9 cellular contexts compared by ENCODE assay signal in the genomic region with DNA sequence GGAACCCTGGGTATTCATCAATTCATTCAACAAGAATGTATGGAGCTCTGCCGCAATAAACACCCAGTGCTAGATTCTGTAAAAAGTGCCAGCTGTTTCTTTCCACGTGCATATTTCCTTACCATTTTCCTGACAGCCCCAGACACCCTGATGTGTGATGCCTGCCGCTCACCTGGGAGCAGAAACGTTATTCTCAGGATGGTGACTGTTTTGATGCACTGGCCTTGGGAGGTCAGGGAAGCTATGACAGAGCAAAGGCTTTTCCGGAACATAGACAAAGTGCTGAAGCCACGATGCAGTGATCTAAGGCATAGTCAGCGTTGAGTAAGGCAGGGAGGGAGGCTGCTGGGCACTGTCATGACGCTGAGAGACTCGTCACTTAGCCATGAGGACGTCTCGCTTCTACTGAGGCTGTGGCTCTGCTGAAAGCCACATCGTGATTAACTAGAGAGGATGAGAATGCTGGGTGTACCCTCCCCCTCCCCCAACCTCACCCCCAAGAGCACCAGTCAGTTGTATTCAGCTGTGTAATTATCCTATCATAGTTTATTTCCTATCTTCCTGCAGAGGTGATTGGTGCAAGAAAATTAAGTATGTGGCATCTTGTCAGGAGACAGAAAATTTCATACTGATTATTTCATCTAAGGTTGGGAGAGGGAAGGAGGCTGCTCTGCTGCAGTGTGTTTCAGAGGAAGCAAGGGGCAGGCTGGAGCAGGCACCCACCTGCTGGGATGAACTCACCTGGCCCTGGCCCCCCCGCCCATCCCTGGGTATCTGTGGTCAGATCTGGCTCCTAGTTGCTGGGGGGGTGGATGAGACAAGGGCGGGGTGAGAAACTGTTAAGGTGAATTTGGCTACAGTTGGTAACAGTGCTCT. TPM values are rescaled to one million over a fixed set of nuclear protein-coding genes. Genes with fewer than 3 reads are reported as not detected.
DNase-seq lines count a peak whose midpoint lies in the region; ATAC-seq and TF ChIP-seq lines count a peak whose summit lies in the region.
"Had no signal": no experiment of that assay in that cellular context is flagged by ENCODE, and none has a peak within 500 bp of the region (broad histone marks: within the 10 kb centered on the region; RNA-seq: fewer than 3 reads in every experiment).

No MANE protein-coding gene starts in this region.

- peak overlapping the region; percentile 83 for H3K9ac ChIP-seq in skeletal muscle satellite cell (ENCODE audit: low read depth, low read length)
- H3K9ac ChIP-seq: BLaER1 treated with 17β-estradiol and CSF1 and Interleukin-3, amounts not matched to agents 10 nM and 100 nM had no signal

- TF ChIP-seq CTCF in WTC11 (IDR thresholded peaks at IDR 0.05) (no peak), epithelial cell of esophagus (IDR thresholded peaks at IDR 0.05; ENCODE audit: insufficient read depth, low read depth, low read length, missing control alignments) (peak; percentile 47), ovary (IDR thresholded peaks at IDR 0.05) (no peak)

- DNase-seq in NCI-H82 (lab: John Stamatoyannopoulos, UW) (peak; percentile 3), NCI-H82 treated with DMSO at 0.1 percent for 48 hours (lab: John Stamatoyannopoulos, UW; ENCODE audit: unreplicated experiment) (no peak), WTC11 (ENCODE audit: low spot score) (peak; percentile 38), epithelial cell of esophagus (ENCODE audit: low read depth) (peak; percentile 96), ovary (no peak), SIG-M5 (lab: John Stamatoyannopoulos, UW) (no peak), GM19240 (ENCODE audit: insufficient read length, low spot score) (no peak)

- TF ChIP-seq EP300 in ovary (IDR thresholded peaks at IDR 0.05) = no peak

- peaks cover 44% of the 10 kb centered on the region for H3K4me1 Mint-ChIP-seq in WTC11

- H3K4me3 ChIP-seq in epithelial cell of esophagus (ENCODE audit: low read length) (no peak overlapping the region), skeletal muscle satellite cell (ENCODE audit: low read length) (peak overlapping the region; percentile 30), ovary (no peak overlapping the region)
- H3K4me3 ChIP-seq: BLaER1 treated with 17β-estradiol and CSF1 and Interleukin-3, amounts not matched to agents 10 nM and 100 nM had no signal

- H3K9me3 ChIP-seq in skeletal muscle satellite cell (replicated peaks; ENCODE audit: low read length) = no peaks in the 10 kb centered on the region
- H3K9me3 ChIP-seq in ovary = no peaks in the 10 kb centered on the region
- H3K9me3 ChIP-seq: BLaER1 treated with 17β-estradiol and CSF1 and Interleukin-3, amounts not matched to agents 10 nM and 100 nM had no signal

- CTCF ChIA-PET in WTC11 (lab: Charles Lee) = interaction anchor here (0.6 to 3.7 kb wide), 64 partner anchors 8 to 327 kb away, joined by 3 to 51 read pairs (median 4); a partner anchor contains a TSS

- H3K27ac ChIP-seq in ovary = no peak overlapping the region
- H3K27ac ChIP-seq: BLaER1 treated with 17β-estradiol and CSF1 and Interleukin-3, amounts not matched to agents 10 nM and 100 nM had no signal

- H3K27me3 Mint-ChIP-seq in WTC11 (ENCODE audit: low read depth) = no peaks in the 10 kb centered on the region

- WGBS in ovary, 3 donors = 19 to 25% (median 19%) methylated on average over 14 of the region's 14 CpGs

- H3K4me2 ChIP-seq in skeletal muscle satellite cell (ENCODE audit: low read length) = peak overlapping the region; percentile 67

- peak; percentile 75 for ATAC-seq in WTC11

- POLR2A ChIA-PET in WTC11 (lab: Charles Lee) = interaction anchor here (0.7 kb wide), 1 partner anchor 145 kb away, joined by 3 read pairs; no protein-coding TSS in a partner anchor

- no peak overlapping the region for H3K27ac Mint-ChIP-seq in WTC11

- peak overlapping the region; percentile 38 for H3K4me3 Mint-ChIP-seq in WTC11

- H3K4me1 ChIP-seq in skeletal muscle satellite cell (ENCODE audit: control insufficient read depth, insufficient read depth, low read length) (peaks cover 61% of the 10 kb centered on the region), ovary (ENCODE audit: insufficient read depth) (peaks cover 3% of the 10 kb centered on the region)

- H3K27me3 ChIP-seq in skeletal muscle satellite cell (ENCODE audit: control insufficient read depth, insufficient read depth, low read length) (no peaks in the 10 kb centered on the region), ovary (no peaks in the 10 kb centered on the region)
- H3K27me3 ChIP-seq: BLaER1 treated with 17β-estradiol and CSF1 and Interleukin-3, amounts not matched to agents 10 nM and 100 nM had no signal

- H3K36me3 ChIP-seq in skeletal muscle satellite cell (ENCODE audit: insufficient read depth, low read length) = no peaks in the 10 kb centered on the region
- no peaks in the 10 kb centered on the region for H3K36me3 ChIP-seq in ovary
- H3K36me3 ChIP-seq: BLaER1 treated with 17β-estradiol and CSF1 and Interleukin-3, amounts not matched to agents 10 nM and 100 nM had no signal

- peaks cover 3% of the 10 kb centered on the region; the same call in 1 of the 2 replicates for H3K9me3 Mint-ChIP-seq in WTC11

- TF ChIP-seq POLR2A in ovary (IDR thresholded peaks at IDR 0.05) = no peak

- H3K36me3 Mint-ChIP-seq in WTC11 = no peaks in the 10 kb centered on the region

- intact Hi-C loops in ovary (cut with DNase I) = no loop called here

TF ChIP-seq in WTC11, 78 proteins besides CTCF, POLR2A, EP300 and RAD21:
- TF ChIP-seq, protein P1, sequence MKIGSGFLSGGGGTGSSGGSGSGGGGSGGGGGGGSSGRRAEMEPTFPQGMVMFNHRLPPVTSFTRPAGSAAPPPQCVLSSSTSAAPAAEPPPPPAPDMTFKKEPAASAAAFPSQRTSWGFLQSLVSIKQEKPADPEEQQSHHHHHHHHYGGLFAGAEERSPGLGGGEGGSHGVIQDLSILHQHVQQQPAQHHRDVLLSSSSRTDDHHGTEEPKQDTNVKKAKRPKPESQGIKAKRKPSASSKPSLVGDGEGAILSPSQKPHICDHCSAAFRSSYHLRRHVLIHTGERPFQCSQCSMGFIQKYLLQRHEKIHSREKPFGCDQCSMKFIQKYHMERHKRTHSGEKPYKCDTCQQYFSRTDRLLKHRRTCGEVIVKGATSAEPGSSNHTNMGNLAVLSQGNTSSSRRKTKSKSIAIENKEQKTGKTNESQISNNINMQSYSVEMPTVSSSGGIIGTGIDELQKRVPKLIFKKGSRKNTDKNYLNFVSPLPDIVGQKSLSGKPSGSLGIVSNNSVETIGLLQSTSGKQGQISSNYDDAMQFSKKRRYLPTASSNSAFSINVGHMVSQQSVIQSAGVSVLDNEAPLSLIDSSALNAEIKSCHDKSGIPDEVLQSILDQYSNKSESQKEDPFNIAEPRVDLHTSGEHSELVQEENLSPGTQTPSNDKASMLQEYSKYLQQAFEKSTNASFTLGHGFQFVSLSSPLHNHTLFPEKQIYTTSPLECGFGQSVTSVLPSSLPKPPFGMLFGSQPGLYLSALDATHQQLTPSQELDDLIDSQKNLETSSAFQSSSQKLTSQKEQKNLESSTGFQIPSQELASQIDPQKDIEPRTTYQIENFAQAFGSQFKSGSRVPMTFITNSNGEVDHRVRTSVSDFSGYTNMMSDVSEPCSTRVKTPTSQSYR (CRISPR knock-in tag; IDR thresholded peaks at IDR 0.05) = no peak
- TF ChIP-seq, protein P2, sequence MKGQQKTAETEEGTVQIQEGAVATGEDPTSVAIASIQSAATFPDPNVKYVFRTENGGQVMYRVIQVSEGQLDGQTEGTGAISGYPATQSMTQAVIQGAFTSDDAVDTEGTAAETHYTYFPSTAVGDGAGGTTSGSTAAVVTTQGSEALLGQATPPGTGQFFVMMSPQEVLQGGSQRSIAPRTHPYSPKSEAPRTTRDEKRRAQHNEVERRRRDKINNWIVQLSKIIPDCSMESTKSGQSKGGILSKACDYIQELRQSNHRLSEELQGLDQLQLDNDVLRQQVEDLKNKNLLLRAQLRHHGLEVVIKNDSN (CRISPR knock-in tag; IDR thresholded peaks at IDR 0.05) = no peak
- TF ChIP-seq ZBTB21 (CRISPR knock-in tag; IDR thresholded peaks at IDR 0.05; ENCODE audit: borderline replicate concordance) = no peak
- no peak for TF ChIP-seq KAT7 (CRISPR knock-in tag; IDR thresholded peaks at IDR 0.05; ENCODE audit: borderline replicate concordance)
- TF ChIP-seq ESRRA (CRISPR knock-in tag; IDR thresholded peaks at IDR 0.05; ENCODE audit: borderline replicate concordance) = no peak
- TF ChIP-seq GRHL2 (CRISPR knock-in tag; IDR thresholded peaks at IDR 0.05; ENCODE audit: insufficient replicate concordance, severe bottlenecking) = no peak
- no peak for TF ChIP-seq MYBL2 (CRISPR knock-in tag; IDR thresholded peaks at IDR 0.05)
- TF ChIP-seq MXD4 (CRISPR knock-in tag; IDR thresholded peaks at IDR 0.05; ENCODE audit: borderline replicate concordance) = no peak
- TF ChIP-seq, protein P3, sequence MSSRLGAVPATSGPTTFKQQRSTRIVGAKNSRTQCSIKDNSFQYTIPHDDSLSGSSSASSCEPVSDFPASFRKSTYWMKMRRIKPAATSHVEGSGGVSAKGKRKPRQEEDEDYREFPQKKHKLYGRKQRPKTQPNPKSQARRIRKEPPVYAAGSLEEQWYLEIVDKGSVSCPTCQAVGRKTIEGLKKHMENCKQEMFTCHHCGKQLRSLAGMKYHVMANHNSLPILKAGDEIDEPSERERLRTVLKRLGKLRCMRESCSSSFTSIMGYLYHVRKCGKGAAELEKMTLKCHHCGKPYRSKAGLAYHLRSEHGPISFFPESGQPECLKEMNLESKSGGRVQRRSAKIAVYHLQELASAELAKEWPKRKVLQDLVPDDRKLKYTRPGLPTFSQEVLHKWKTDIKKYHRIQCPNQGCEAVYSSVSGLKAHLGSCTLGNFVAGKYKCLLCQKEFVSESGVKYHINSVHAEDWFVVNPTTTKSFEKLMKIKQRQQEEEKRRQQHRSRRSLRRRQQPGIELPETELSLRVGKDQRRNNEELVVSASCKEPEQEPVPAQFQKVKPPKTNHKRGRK (CRISPR knock-in tag; IDR thresholded peaks at IDR 0.05; ENCODE audit: borderline replicate concordance) = no peak
- TF ChIP-seq, protein P4, sequence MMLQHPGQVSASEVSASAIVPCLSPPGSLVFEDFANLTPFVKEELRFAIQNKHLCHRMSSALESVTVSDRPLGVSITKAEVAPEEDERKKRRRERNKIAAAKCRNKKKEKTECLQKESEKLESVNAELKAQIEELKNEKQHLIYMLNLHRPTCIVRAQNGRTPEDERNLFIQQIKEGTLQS (CRISPR knock-in tag; conservative IDR thresholded peaks at IDR 0.05) = no peak
- no peak for TF ChIP-seq TEAD4 (CRISPR knock-in tag; IDR thresholded peaks at IDR 0.05)
- no peak for TF ChIP-seq FOXK1 (CRISPR knock-in tag; IDR thresholded peaks at IDR 0.05)
- no peak for TF ChIP-seq ZNF138 (CRISPR knock-in tag; conservative IDR thresholded peaks at IDR 0.05)
- TF ChIP-seq NR1H2 (CRISPR knock-in tag; IDR thresholded peaks at IDR 0.05) = no peak
- no peak for TF ChIP-seq CBFB (CRISPR knock-in tag; IDR thresholded peaks at IDR 0.05; ENCODE audit: low read depth)

RNA-seq across cellular contexts. Expression of a gene that starts 48.8 kb away (rescaled TPM):
- total RNA-seq in WTC11 (2021) (37.7 to 55.9 TPM (median 40.2 TPM) in 3 replicates), ovary (10 to 100 TPM; 11.7 to 31.9 (median 28.2) TPM)
- total RNA-seq in skeletal muscle satellite cell (2012; rRNA removed) = 5.2 and 8.9 TPM in 2 replicates
- polyA plus RNA-seq in ovary = 10 to 100 TPM; 14.2 to 36.1 TPM

Comparison
In these comparisons a context has a peak if more than half of its experiments do, and no peak if none do; other contexts are left out.
1. DNase-seq: peak in NCI-H82 (single experiment), WTC11 (single experiment) and epithelial cell of esophagus (single experiment); none in NCI-H82 treated with DMSO at 0.1 percent for 48 hours (single experiment), ovary (0 of 5), SIG-M5 (single experiment) and GM19240 (single experiment).